Comparison of ENCODE assay signal across 12 cellular contexts in the genomic region with DNA sequence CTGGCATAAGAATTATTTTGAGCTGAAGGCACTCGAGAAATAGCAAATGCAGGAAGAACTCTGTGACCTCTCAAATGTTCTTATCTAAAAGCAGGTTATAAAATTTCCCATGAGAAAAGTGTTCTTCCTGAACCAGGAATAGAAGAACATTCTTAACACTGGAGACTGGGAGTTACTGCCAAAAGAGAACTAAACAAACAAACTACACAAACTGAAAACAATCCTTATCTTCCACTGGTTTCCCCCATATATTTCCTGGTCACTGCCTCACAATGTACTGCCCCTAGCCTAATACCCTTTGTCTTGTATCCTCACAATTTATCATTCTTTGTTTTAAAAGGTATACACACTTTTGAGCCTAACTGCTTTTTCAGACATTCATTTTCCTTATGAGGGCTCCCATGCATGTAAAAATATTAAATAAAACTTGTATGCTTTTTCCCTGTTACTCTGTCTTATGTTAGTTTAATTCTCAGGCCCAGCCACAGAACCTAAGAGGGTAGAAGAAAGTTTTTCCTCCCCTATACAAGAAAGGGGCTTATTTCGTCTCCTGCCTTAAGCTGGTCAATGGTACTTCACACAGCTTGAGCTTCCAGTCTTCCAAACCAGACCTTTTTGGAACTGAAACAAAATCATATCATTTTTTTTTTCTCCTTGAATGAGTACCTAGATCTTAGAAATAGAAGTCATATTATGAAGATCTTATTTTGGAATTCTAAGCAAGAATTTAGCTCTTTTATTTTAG.
A peak's percentile ranks its signal among the peaks of the same experiment; 100 is the strongest.
DNase-seq lines count a peak whose midpoint lies in the region; ATAC-seq and TF ChIP-seq lines count a peak whose summit lies in the region.
"Had no signal": no experiment of that assay in that cellular context is flagged by ENCODE, and none has a peak within 500 bp of the region (broad histone marks: within the 10 kb centered on the region; RNA-seq: fewer than 3 reads in every experiment).

No MANE protein-coding gene starts in this region.

- peak overlapping the region; percentile 80 for H3K27ac Mint-ChIP-seq in activated B cell treated with CpG ODN at 0.5 μM for 24 hours

- H3K79me2 ChIP-seq in hepatocyte: no peaks in the 10 kb centered on the region

- DNase-seq in activated B cell treated with CpG ODN at 0.5 μM for 24 hours (no peak), hepatocyte (ENCODE audit: low spot score) (no peak), SHP77 (lab: John Stamatoyannopoulos, UW) (no peak), HK-2 (ENCODE audit: unreplicated experiment) (no peak)
- DNase-seq in activated CD4-positive, alpha-beta T cell treated with anti-CD3 and anti-CD28 coated beads for 48 hours: no peak
- DNase-seq: activated gamma-delta T cell, C1 segment of cervical spinal cord, NCI-H1105 treated with DMSO at 0.1 percent for 48 hours had no signal

- POLR2A ChIA-PET in activated B cell treated with CpG ODN at 0.5 μM for 24 hours (lab: Charles Lee): interaction anchor here (0.5 kb wide), 1 partner anchor 82 kb away, joined by 7 read pairs; no protein-coding TSS in a partner anchor

- H2AFZ ChIP-seq in hepatocyte: no peak overlapping the region

- CTCF ChIA-PET in activated B cell treated with CpG ODN at 0.5 μM for 24 hours (lab: Charles Lee): interaction anchor here (0.6 kb wide), 1 partner anchor 728 kb away, joined by 5 read pairs; no protein-coding TSS in a partner anchor

- H3K4me3 Mint-ChIP-seq in activated B cell treated with CpG ODN at 0.5 μM for 24 hours: no peak overlapping the region

- no peak overlapping the region for H3K4me3 ChIP-seq in hepatocyte

- no peaks in the 10 kb centered on the region for H3K9me2 ChIP-seq in hepatocyte (replicated peaks; ENCODE audit: insufficient read depth)

- no peaks in the 10 kb centered on the region for H4K20me1 ChIP-seq in hepatocyte (ENCODE audit: insufficient read depth, poor library complexity, severe bottlenecking)

- H3K36me3 ChIP-seq in hepatocyte (replicated peaks; ENCODE audit: insufficient read depth, low read depth): no peaks in the 10 kb centered on the region

- 75% methylated on average over 2 of the region's 2 CpGs for WGBS in hepatocyte (ENCODE audit: low lambda C conversion rate, missing lambda C conversion rate)

- H3K9me3 Mint-ChIP-seq in activated B cell treated with CpG ODN at 0.5 μM for 24 hours: peaks cover 2% of the 10 kb centered on the region

- peak; percentile 13 for ATAC-seq in GM18499 (IDR thresholded peaks at IDR 0.05; ENCODE audit: insufficient read depth, unreplicated experiment)
- ATAC-seq in GM21423 (IDR thresholded peaks at IDR 0.05; ENCODE audit: unreplicated experiment): peak; percentile 32
- ATAC-seq in HG03064 (IDR thresholded peaks at IDR 0.05; ENCODE audit: low read depth, unreplicated experiment): peak; percentile 49
- no peak for ATAC-seq in activated B cell treated with CpG ODN at 0.5 μM for 24 hours (ENCODE audit: low read depth)

- H3K27me3 Mint-ChIP-seq in activated B cell treated with CpG ODN at 0.5 μM for 24 hours: no peaks in the 10 kb centered on the region

- H3K4me1 ChIP-seq in hepatocyte (ENCODE audit: insufficient read depth): no peaks in the 10 kb centered on the region

- intact Hi-C loops in activated B cell treated with CpG ODN at 0.5 μM for 24 hours (cut with micrococcal nuclease): loop anchor here (2.0 kb wide), 2 partner anchors 167 to 291 kb away; a partner anchor contains a TSS

- H3K4me2 ChIP-seq in hepatocyte: no peak overlapping the region

- H3K27me3 ChIP-seq in hepatocyte: no peaks in the 10 kb centered on the region

- no peak overlapping the region for H3K27ac ChIP-seq in hepatocyte
- H3K27ac ChIP-seq: HL-60 had no signal

- no peaks in the 10 kb centered on the region for H3K36me3 Mint-ChIP-seq in activated B cell treated with CpG ODN at 0.5 μM for 24 hours (ENCODE audit: low read depth)

- no peaks in the 10 kb centered on the region for H3K9me3 ChIP-seq in hepatocyte (ENCODE audit: low read depth)

- H3K4me1 Mint-ChIP-seq in activated B cell treated with CpG ODN at 0.5 μM for 24 hours: peaks cover 34% of the 10 kb centered on the region

- no peak for TF ChIP-seq CTCF in activated B cell treated with CpG ODN at 0.5 μM for 24 hours (IDR thresholded peaks at IDR 0.05)
- no peak for TF ChIP-seq CTCF in hepatocyte (IDR thresholded peaks at IDR 0.05; ENCODE audit: poor library complexity)
